In genomic region chr13:23771966-23772365, GRCh38 we compare ENCODE assay signal across 21 cellular contexts.
DNase-seq lines count a peak whose midpoint lies in the region; ATAC-seq, FAIRE-seq and TF ChIP-seq lines count a peak whose summit lies in the region.
"Had no signal": no experiment of that assay in that cellular context is flagged by ENCODE, and none has a peak within 500 bp of the region (broad histone marks: within the 10 kb centered on the region; RNA-seq: fewer than 3 reads in every experiment).

No MANE protein-coding gene starts in this region.

- no peak for TF ChIP-seq CTCF in AG10803 (conservative IDR thresholded peaks at IDR 0.05; ENCODE audit: low read length)
- TF ChIP-seq CTCF in IMR-90 (conservative IDR thresholded peaks at IDR 0.05; ENCODE audit: low read depth, low read length): no peak
- no peak for TF ChIP-seq CTCF in epithelial cell of esophagus (IDR thresholded peaks at IDR 0.05; ENCODE audit: insufficient read depth, low read depth, low read length, missing control alignments)
- no peak for TF ChIP-seq CTCF in mesothelial cell of epicardium (IDR thresholded peaks at IDR 0.05; ENCODE audit: unreplicated experiment)
- no peak for TF ChIP-seq CTCF in HepG2 (CRISPR knock-in tag; IDR thresholded peaks at IDR 0.05)

- H3K9me1 ChIP-seq in IMR-90 (ENCODE audit: insufficient read depth, low read length): peaks cover 11% of the 10 kb centered on the region

- no peak overlapping the region for H3K56ac ChIP-seq in IMR-90 (ENCODE audit: extremely low read depth, insufficient read depth, low read length)

- H3K4me3 ChIP-seq in AG10803 (ENCODE audit: low read length): no peak overlapping the region
- H3K4me3 ChIP-seq in IMR-90 (ENCODE audit: insufficient read depth, low read depth, low read length): no peak overlapping the region
- no peak overlapping the region for H3K4me3 ChIP-seq in epithelial cell of esophagus (ENCODE audit: low read length)
- H3K4me3 ChIP-seq in HepG2 (replicated peaks in 1 of 3; ENCODE audit: insufficient read depth in 1 of 3, low read depth in 2 of 3, low read length in 3 of 3): no peak overlapping the region
- H3K4me3 ChIP-seq: transverse colon had no signal

- H4K5ac ChIP-seq in IMR-90 (ENCODE audit: low read depth, low read length): peak overlapping the region; percentile 89

- no peaks in the 10 kb centered on the region for H3K79me2 ChIP-seq in HepG2 (ENCODE audit: insufficient read depth, low read length)

- H2AK9ac ChIP-seq in IMR-90 (replicated peaks; ENCODE audit: low read depth, low read length, poor library complexity): no peak overlapping the region

- H4K91ac ChIP-seq in IMR-90 (ENCODE audit: insufficient read depth, low read depth, low read length): peak overlapping the region; percentile 27; the same call in 1 of the 2 replicates

- peak; percentile 65 for DNase-seq in AG10803 (ENCODE audit: low read depth)
- DNase-seq in IMR-90: no peak
- peak; percentile 92 for DNase-seq in epithelial cell of esophagus (ENCODE audit: low read depth)
- no peak for DNase-seq in mesothelial cell of epicardium (ENCODE audit: low spot score in 2 of 2, unreplicated experiment in 2 of 2)
- no peak for DNase-seq in MV-4-11 (lab: John Stamatoyannopoulos, UW)
- DNase-seq in HepG2 (ENCODE audit: low spot score): no peak
- DNase-seq in cerebellar cortex (ENCODE audit: low spot score): no peak
- no peak for DNase-seq in activated effector memory CD4-positive, alpha-beta T cell treated with anti-CD3 and anti-CD28 coated beads, Interleukin-2, amount 50 U/mL, for 16 hours
- DNase-seq: activated CD4-positive, alpha-beta T cell treated with anti-CD3 and anti-CD28 coated beads for 4 hours; activated naive CD8-positive, alpha-beta T cell treated with anti-CD3 and anti-CD28 coated beads, Interleukin-2, amount 50 U/mL, for 24 hours; C1 segment of cervical spinal cord; glutamatergic neuron; NCI-H2029 treated with DMSO at 0.1 percent for 48 hours; NCI-H446 treated with DMSO at 0.1 percent for 48 hours; right cardiac atrium; stimulated activated naive B cell treated with anti-CD40 and anti-IgM and Interleukin-4, amounts not matched to agents 10 μg/mL and 1 μg/mL and 100 μg/mL, for 72 hours; transverse colon had no signal

- H3K27me3 Mint-ChIP-seq in mesothelial cell of epicardium (ENCODE audit: low read depth): no peaks in the 10 kb centered on the region
- H3K27me3 Mint-ChIP-seq: activated naive CD8-positive, alpha-beta T cell treated with anti-CD3 and anti-CD28 coated beads, Interleukin-2, amount 50 U/mL, for 24 hours had no signal

- in situ Hi-C loops in IMR-90 (cut with MboI; ENCODE audit: low sequenced_read_pairs): no loop called here
- in situ Hi-C loops in HepG2 (cut with HindIII; ENCODE audit: extremely low pct_ligation_motif_present, low pct_unique_long_range_greater_than_20kb): no loop called here

- H3K27me3 ChIP-seq in IMR-90 (ENCODE audit: control insufficient read depth, insufficient read depth, low read length) (no peaks in the 10 kb centered on the region), HepG2 (ENCODE audit: control insufficient read depth in 1 of 2, insufficient read depth in 2 of 2, low read length in 2 of 2) (no peaks in the 10 kb centered on the region)
- H3K27me3 ChIP-seq: transverse colon had no signal

- no peaks in the 10 kb centered on the region for H3K36me3 Mint-ChIP-seq in mesothelial cell of epicardium

- peak overlapping the region in 1 of 2 experiments; percentile 41; a peak in 2 of 4 replicates for H4K8ac ChIP-seq in IMR-90 (ENCODE audit: low read depth in 2 of 2, low read length in 2 of 2)

- no peak overlapping the region for H3K14ac ChIP-seq in IMR-90 (replicated peaks; ENCODE audit: low read depth, low read length)

- H3K9me3 ChIP-seq in IMR-90 (ENCODE audit: control insufficient read depth, insufficient read depth, low read length): no peaks in the 10 kb centered on the region
- no peaks in the 10 kb centered on the region for H3K9me3 ChIP-seq in HepG2 (ENCODE audit: low read length)
- H3K9me3 ChIP-seq: transverse colon had no signal

- TF ChIP-seq EP300 in HepG2 (IDR thresholded peaks at IDR 0.05; ENCODE audit: low read depth in 2 of 2, low read length in 2 of 2): no peak
- TF ChIP-seq EP300 in HepG2 (CRISPR knock-in tag; IDR thresholded peaks at IDR 0.05; ENCODE audit: borderline replicate concordance): no peak

- no CpG with 5 or more reads among the region's 3 CpGs for WGBS in IMR-90 (ENCODE audit: extremely low coverage in 2 of 2, insufficient read length in 1 of 2), 2 experiments
- 84% methylated on average over 3 of the region's 3 CpGs for WGBS in HepG2 (ENCODE audit: low lambda C conversion rate)

- no peaks in the 10 kb centered on the region for H3K36me3 ChIP-seq in IMR-90 (ENCODE audit: control insufficient read depth, insufficient read depth, low read length)
- no peaks in the 10 kb centered on the region for H3K36me3 ChIP-seq in HepG2 (replicated peaks in 1 of 2; ENCODE audit: control insufficient read depth in 1 of 2, insufficient read depth in 2 of 2, low read length in 2 of 2)
- H3K36me3 ChIP-seq: transverse colon had no signal

- peak overlapping the region; percentile 44; the same call in 1 of the 2 replicates for H2BK120ac ChIP-seq in IMR-90 (ENCODE audit: low read depth, low read length)

- H2AFZ ChIP-seq in IMR-90 (replicated peaks; ENCODE audit: low read length, poor library complexity): no peak overlapping the region
- no peak overlapping the region for H2AFZ ChIP-seq in HepG2 (ENCODE audit: low read length)

- no peak overlapping the region for H3K4me3 Mint-ChIP-seq in mesothelial cell of epicardium
- H3K4me3 Mint-ChIP-seq: activated naive CD8-positive, alpha-beta T cell treated with anti-CD3 and anti-CD28 coated beads, Interleukin-2, amount 50 U/mL, for 24 hours; stimulated activated naive B cell treated with anti-CD40 and anti-IgM and Interleukin-4, amounts not matched to agents 10 μg/mL and 1 μg/mL and 100 μg/mL, for 72 hours had no signal

- peak overlapping the region; percentile 25; the same call in 1 of the 3 replicates for H2BK15ac ChIP-seq in IMR-90 (ENCODE audit: low read depth, low read length)

- intact Hi-C loops in IMR-90 (cut with micrococcal nuclease): loop anchor here (10.0 kb wide), 1 partner anchor 197 kb away; the partner anchor contains the start of gene TNFRSF19
- intact Hi-C loops in HepG2 (cut with micrococcal nuclease; ENCODE audit: unreplicated experiment): no loop called here

- peaks cover 14% of the 10 kb centered on the region for H3K4me1 ChIP-seq in IMR-90 (ENCODE audit: control insufficient read depth, insufficient read depth, low read length)
- H3K4me1 ChIP-seq in HepG2 (ENCODE audit: insufficient read depth, low read length): no peaks in the 10 kb centered on the region
- H3K4me1 ChIP-seq: transverse colon had no signal

- TF ChIP-seq POLR2A in IMR-90 (IDR thresholded peaks at IDR 0.05; ENCODE audit: low read depth, low read length) (no peak), HepG2 (IDR thresholded peaks at IDR 0.05; ENCODE audit: insufficient read depth in 1 of 2, low read depth in 2 of 2, low read length in 2 of 2) (no peak)

- H3K27ac Mint-ChIP-seq in mesothelial cell of epicardium: peak overlapping the region; percentile 87
- H3K27ac Mint-ChIP-seq: activated naive CD8-positive, alpha-beta T cell treated with anti-CD3 and anti-CD28 coated beads, Interleukin-2, amount 50 U/mL, for 24 hours; activated T-helper 2 cell treated with anti-CD3 and anti-CD28 coated beads, Interferon-gamma antibody, Interleukin-2, Interleukin-4, amounts not matched to agents 10 μg/mL and 5 μg/mL and 100 μg/mL, durations not matched to agents 14 hours and 24 hours and 36 hours; stimulated activated naive B cell treated with anti-CD40 and anti-IgM and Interleukin-4, amounts not matched to agents 10 μg/mL and 1 μg/mL and 100 μg/mL, for 72 hours had no signal

- FAIRE-seq in HepG2 (lab: Jason Lieb, UNC): no peak
- FAIRE-seq: A204.1, TTC549 had no signal

- H3K4me2 ChIP-seq in IMR-90 (ENCODE audit: low read depth, low read length) (no peak overlapping the region), HepG2 (ENCODE audit: low read depth, low read length) (no peak overlapping the region)

- ATAC-seq in IMR-90 (ENCODE audit: low read depth) (0 out of 2 replicates have a peak, but pooled peaks have one; percentile 16), HepG2 (no peak)
- ATAC-seq: activated naive CD8-positive, alpha-beta T cell treated with anti-CD3 and anti-CD28 coated beads, Interleukin-2, amount 50 U/mL, for 24 hours; HCT116; right cardiac atrium had no signal

- BruUV-seq in IMR-90 (replicated peaks; lab: Mats Ljungman, UMichigan) (no TSS peak), HepG2 (replicated peaks; lab: Mats Ljungman, UMichigan) (no TSS peak)

- POLR2A ChIA-PET in IMR-90 (lab: Charles Lee; ENCODE audit: unreplicated experiment) (no interaction called here), HepG2 (lab: Yijun Ruan, JAX) (no interaction called here)

- H2AK5ac ChIP-seq in IMR-90 (ENCODE audit: low read depth, low read length): no peak overlapping the region

- peaks cover 58% of the 10 kb centered on the region for H3K4me1 Mint-ChIP-seq in mesothelial cell of epicardium

- H3K23ac ChIP-seq in IMR-90 (ENCODE audit: low read depth, low read length): no peak overlapping the region

- H3K27ac ChIP-seq in IMR-90 (ENCODE audit: insufficient read depth, low read length) (no peak overlapping the region), HepG2 (ENCODE audit: extremely low read length, insufficient read depth, low read length) (no peak overlapping the region)
- H3K27ac ChIP-seq: transverse colon had no signal

- no peak overlapping the region for H3K9ac ChIP-seq in IMR-90 (ENCODE audit: low read depth, low read length)
- H3K9ac ChIP-seq in HepG2 (ENCODE audit: insufficient read depth, low read depth, low read length): no peak overlapping the region

- peak overlapping the region; percentile 76 for H3K18ac ChIP-seq in IMR-90 (ENCODE audit: low read depth, low read length)

- H3K9me3 Mint-ChIP-seq in mesothelial cell of epicardium: no peaks in the 10 kb centered on the region
- H3K9me3 Mint-ChIP-seq: activated naive CD8-positive, alpha-beta T cell treated with anti-CD3 and anti-CD28 coated beads, Interleukin-2, amount 50 U/mL, for 24 hours; activated T-helper 2 cell treated with anti-CD3 and anti-CD28 coated beads, Interferon-gamma antibody, Interleukin-2, Interleukin-4, amounts not matched to agents 10 μg/mL and 5 μg/mL and 100 μg/mL, durations not matched to agents 14 hours and 24 hours and 36 hours; stimulated activated naive B cell treated with anti-CD40 and anti-IgM and Interleukin-4, amounts not matched to agents 10 μg/mL and 1 μg/mL and 100 μg/mL, for 72 hours had no signal

- H3K4ac ChIP-seq in IMR-90 (ENCODE audit: low read depth, low read length): no peak overlapping the region

- H4K20me1 ChIP-seq in IMR-90 (ENCODE audit: insufficient read depth, low read length) (no peaks in the 10 kb centered on the region), HepG2 (ENCODE audit: insufficient read depth, low read length) (no peaks in the 10 kb centered on the region)

- no peak for TF ChIP-seq RAD21 in IMR-90 (IDR thresholded peaks at IDR 0.05; ENCODE audit: low read length)
- TF ChIP-seq RAD21 in HepG2 (CRISPR knock-in tag; IDR thresholded peaks at IDR 0.05): no peak

- dilution Hi-C loops in IMR-90 (cut with HindIII; ENCODE audit: low sequenced_read_pairs, unreplicated experiment): no loop called here

- H2BK20ac ChIP-seq in IMR-90 (ENCODE audit: low read depth, low read length): peak overlapping the region; percentile 27; the same call in 1 of the 2 replicates

- CTCF ChIA-PET in IMR-90 (lab: Yijun Ruan, JAX): interaction anchor here (0.9 to 1.0 kb wide), 2 partner anchors 18 to 24 kb away, joined by 3 to 4 read pairs; no protein-coding TSS in a partner anchor
- CTCF ChIA-PET in HepG2 (lab: Yijun Ruan, JAX; ENCODE audit: low intra/inter-chr PET ratio, low total read pairs): no interaction called here

- H2BK5ac ChIP-seq in IMR-90 (ENCODE audit: low read depth, low read length, poor library complexity, severe bottlenecking): no peak overlapping the region

- peaks cover 0 to 5% of the 10 kb centered on the region in 2 experiments; a peak in 1 of 4 replicates for H3K79me1 ChIP-seq in IMR-90 (ENCODE audit: low read depth in 1 of 2, low read length in 2 of 2)

Comparison
In these comparisons a context has a peak if more than half of its experiments do, and no peak if none do; other contexts are left out.
1. DNase-seq: peak in AG10803 (single experiment) and epithelial cell of esophagus (single experiment); none in IMR-90 (single experiment), mesothelial cell of epicardium (0 of 2), MV-4-11 (single experiment), HepG2 (single experiment), cerebellar cortex (single experiment) and activated effector memory CD4-positive, alpha-beta T cell treated with anti-CD3 and anti-CD28 coated beads, Interleukin-2, amount 50 U/mL, for 16 hours (single experiment).